Comparison of ENCODE assay signal across 11 cellular contexts in the genomic region with DNA sequence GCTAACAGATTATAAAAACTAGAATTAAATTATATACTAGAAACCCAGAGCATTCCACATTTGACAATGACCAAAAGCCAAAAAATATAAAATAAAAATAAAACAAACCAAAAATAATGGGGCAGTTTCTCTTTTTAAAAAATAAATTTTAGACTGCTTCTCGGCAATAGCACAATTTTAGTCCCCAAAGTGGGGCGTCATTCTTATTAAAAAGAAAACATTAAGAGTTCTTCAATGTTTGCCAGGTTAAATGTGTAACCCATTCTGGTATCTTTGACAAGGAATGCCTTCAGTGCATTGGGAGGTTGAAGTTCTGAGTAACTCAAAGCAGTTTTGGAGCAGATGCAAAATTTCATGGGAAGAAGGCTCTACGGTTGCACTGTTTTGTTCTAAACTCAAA. TPM values are rescaled to one million over a fixed set of nuclear protein-coding genes. Genes with fewer than 3 reads are reported as not detected.
DNase-seq lines count a peak whose midpoint lies in the region; ATAC-seq, FAIRE-seq and TF ChIP-seq lines count a peak whose summit lies in the region.
"Had no signal": no experiment of that assay in that cellular context is flagged by ENCODE, and none has a peak within 500 bp of the region (broad histone marks: within the 10 kb centered on the region; RNA-seq: fewer than 3 reads in every experiment).

No MANE protein-coding gene starts in this region.

- WGBS in heart left ventricle, 4 donors = 45 to 70% (median 57%) methylated on average over 3 of the region's 3 CpGs
- WGBS in ectodermal cell, 2 experiments = 63 to 79% methylated on average over 3 of the region's 3 CpGs
- 31% methylated on average over 3 of the region's 3 CpGs for WGBS in urinary bladder

- intact Hi-C loops in heart left ventricle (cut with DNase I) (loop anchor here in 3 of 10 donors (10.0 kb wide), 2 partner anchors 672 to 1472 kb away; no protein-coding TSS in a partner anchor), left ventricle myocardium superior (cut with micrococcal nuclease) (no loop called here)
- intact Hi-C loops in naive thymus-derived CD4-positive, alpha-beta T cell (cut with micrococcal nuclease) = loop anchor here in 1 of 2 donors (5.0 kb wide), 2 partner anchors 520 to 1410 kb away; partner anchors contain the start of genes CENPN and CMC2

- no peak for TF ChIP-seq POLR2A in heart left ventricle (IDR thresholded peaks at IDR 0.05)

- peak overlapping the region in 8 of 10 donors; percentile 71 to 93 (median 86) for H3K4me3 Mint-ChIP-seq in naive thymus-derived CD4-positive, alpha-beta T cell

- ATAC-seq in heart left ventricle (no peak), left ventricle myocardium superior (no peak)
- no peak for ATAC-seq in naive thymus-derived CD4-positive, alpha-beta T cell

- peak overlapping the region in 11 of 12 donors; percentile 7 to 92 (median 70) for H3K27ac ChIP-seq in heart left ventricle
- H3K27ac ChIP-seq in ectodermal cell (ENCODE audit: insufficient read depth, low read depth, low read length, poor library complexity, severe bottlenecking) = no peak overlapping the region
- no peak overlapping the region for H3K27ac ChIP-seq in naive thymus-derived CD4-positive, alpha-beta T cell (ENCODE audit: low read depth, low read length)
- H3K27ac ChIP-seq in urinary bladder (ENCODE audit: low read depth) = peak overlapping the region; percentile 47

- H3K4me3 ChIP-seq in heart left ventricle = peak overlapping the region; percentile 7 to 81 (median 66)
- H3K4me3 ChIP-seq in ectodermal cell (ENCODE audit: insufficient read depth, low read depth, low read length) = peak overlapping the region; percentile 69
- peak overlapping the region; percentile 58 for H3K4me3 ChIP-seq in naive thymus-derived CD4-positive, alpha-beta T cell (ENCODE audit: low read length)
- peak overlapping the region; percentile 99 for H3K4me3 ChIP-seq in urinary bladder (ENCODE audit: low read depth, low read length)

- peaks cover 4 to 54% (median 42%) of the 10 kb centered on the region in 7 donors for H3K4me1 Mint-ChIP-seq in naive thymus-derived CD4-positive, alpha-beta T cell

- FAIRE-seq in HTR-8/SVneo (lab: Jason Lieb, UNC) = no peak
- FAIRE-seq: colon, urothelium cell line had no signal

- H3K4me1 ChIP-seq in heart left ventricle (peaks cover 0 to 42% (median 2%) of the 10 kb centered on the region in 12 donors), ectodermal cell (ENCODE audit: control insufficient read depth, insufficient read depth, low read length) (peaks cover 8% of the 10 kb centered on the region), urinary bladder (ENCODE audit: insufficient read depth) (no peaks in the 10 kb centered on the region)
- H3K4me1 ChIP-seq in naive thymus-derived CD4-positive, alpha-beta T cell (ENCODE audit: control insufficient read depth in 2 of 2, insufficient read depth in 2 of 2, low read length in 2 of 2) = peaks cover 7 to 19% of the 10 kb centered on the region in 2 donors

- no peaks in the 10 kb centered on the region for H3K9me3 ChIP-seq in heart left ventricle
- no peaks in the 10 kb centered on the region for H3K9me3 ChIP-seq in ectodermal cell (ENCODE audit: control insufficient read depth, low read length)
- no peaks in the 10 kb centered on the region for H3K9me3 ChIP-seq in naive thymus-derived CD4-positive, alpha-beta T cell (ENCODE audit: control insufficient read depth in 2 of 3, low read length in 3 of 3)

- H3K27me3 ChIP-seq in heart left ventricle (no peaks in the 10 kb centered on the region), ectodermal cell (ENCODE audit: control insufficient read depth, insufficient read depth, low read length, poor library complexity, severe bottlenecking) (peaks cover 9% of the 10 kb centered on the region)
- H3K27me3 ChIP-seq in naive thymus-derived CD4-positive, alpha-beta T cell (ENCODE audit: control insufficient read depth in 2 of 2, insufficient read depth in 2 of 2, low read length in 2 of 2) = no peaks in the 10 kb centered on the region

- H3K27ac Mint-ChIP-seq in naive thymus-derived CD4-positive, alpha-beta T cell = peak overlapping the region in 2 of 9 donors; percentile 51 to 93

- no peak for TF ChIP-seq CTCF in heart left ventricle (IDR thresholded peaks at IDR 0.05)

- peaks cover 0 to 3% (median 0%) of the 10 kb centered on the region in 11 donors for H3K9me3 Mint-ChIP-seq in naive thymus-derived CD4-positive, alpha-beta T cell

- H3K36me3 ChIP-seq in heart left ventricle (peaks cover 0 to 21% (median 0%) of the 10 kb centered on the region in 9 donors), ectodermal cell (ENCODE audit: control insufficient read depth, insufficient read depth, low read length) (no peaks in the 10 kb centered on the region), urinary bladder (ENCODE audit: insufficient read depth) (no peaks in the 10 kb centered on the region)
- H3K36me3 ChIP-seq in naive thymus-derived CD4-positive, alpha-beta T cell (ENCODE audit: control insufficient read depth in 2 of 3, insufficient read depth in 3 of 3, low read length in 3 of 3) = no peaks in the 10 kb centered on the region

- peaks cover 0 to 10% (median 8%) of the 10 kb centered on the region in 5 donors for H3K27me3 Mint-ChIP-seq in naive thymus-derived CD4-positive, alpha-beta T cell

- POLR2A ChIA-PET in naive thymus-derived CD4-positive, alpha-beta T cell (lab: Charles Lee) = no interaction called here

- DNase-seq in heart left ventricle (no peak), left ventricle myocardium superior (no peak), NCI-H82 treated with DMSO at 0.1 percent for 48 hours (lab: John Stamatoyannopoulos, UW; ENCODE audit: unreplicated experiment) (no peak), HTR-8/SVneo (ENCODE audit: insufficient read length, low spot score) (no peak), NCI-H187 treated with DMSO at 0.1 percent for 48 hours (lab: John Stamatoyannopoulos, UW) (no peak)
- DNase-seq in naive thymus-derived CD4-positive, alpha-beta T cell = no peak
- DNase-seq: NCI-H1436 treated with DMSO at 0.1 percent for 48 hours had no signal

- peaks cover 0 to 37% (median 0%) of the 10 kb centered on the region in 5 donors for H3K36me3 Mint-ChIP-seq in naive thymus-derived CD4-positive, alpha-beta T cell

- CTCF ChIA-PET in naive thymus-derived CD4-positive, alpha-beta T cell (lab: Charles Lee) = no interaction called here

RNA-seq across cellular contexts. Expression of gene MAF, which starts 3.3 kb away (rescaled TPM):
- total RNA-seq in heart left ventricle (10 to 100 TPM in 6 of 9 donors, 1 to 10 TPM in 3; 7.5 to 59.0 (median 13.2) TPM), left ventricle myocardium superior (18.8 TPM), urinary bladder (39.1 TPM)
- polyA plus RNA-seq in heart left ventricle (1 to 10 TPM; 2.8 to 3.0 TPM), urinary bladder (27.7 TPM)
- 9.6 TPM for polyA plus RNA-seq in ectodermal cell (2013, experiment 1 of 4)
- 7.4 TPM for polyA plus RNA-seq in ectodermal cell (2013, experiment 2 of 4)
- polyA plus RNA-seq in ectodermal cell (2013, experiment 3 of 4) = 7.6 TPM
- polyA plus RNA-seq in ectodermal cell (2013, experiment 4 of 4) = 8.5 TPM
- 10 to 100 TPM in 2 of 5 experiments, 1 to 10 TPM in 3; 5.4 to 54.6 (median 7.9) TPM for total RNA-seq in naive thymus-derived CD4-positive, alpha-beta T cell
- polyA plus RNA-seq in naive thymus-derived CD4-positive, alpha-beta T cell = under 1 TPM; 0.06 to 0.08 TPM

Comparison
In these comparisons a context has a peak if more than half of its experiments do, and no peak if none do; other contexts are left out.
1. H3K27ac ChIP-seq: peak in heart left ventricle (11 of 12) and urinary bladder (single experiment); none in ectodermal cell (single experiment) and naive thymus-derived CD4-positive, alpha-beta T cell (single experiment).
2. Peak in every context shown above with its lines, with median percentiles within 50 percentile points of each other: H3K4me3 ChIP-seq.